In genomic region chr6:101150226-101150625, GRCh38 we compare ENCODE assay signal across 20 cellular contexts.
"Had no signal": no experiment of that assay in that cellular context is flagged by ENCODE, and none has a peak within 500 bp of the region (broad histone marks: within the 10 kb centered on the region; RNA-seq: fewer than 3 reads in every experiment).

No MANE protein-coding gene starts in this region.

- H3K4me1 ChIP-seq: esophagus squamous epithelium, right atrium auricular region, sigmoid colon, stomach had no signal

- H3K4me3 Mint-ChIP-seq: effector memory CD8-positive, alpha-beta T cell; naive thymus-derived CD4-positive, alpha-beta T cell; nephron progenitor cell had no signal

- H3K4me3 ChIP-seq: dorsolateral prefrontal cortex, esophagus squamous epithelium, hepatocyte, right atrium auricular region, sigmoid colon, skin epidermis, stomach had no signal

- H3K36me3 Mint-ChIP-seq: naive thymus-derived CD4-positive, alpha-beta T cell had no signal

- H3K9me3 Mint-ChIP-seq: effector memory CD8-positive, alpha-beta T cell had no signal

- H3K4me1 Mint-ChIP-seq: naive thymus-derived CD4-positive, alpha-beta T cell; nephron progenitor cell had no signal

- DNase-seq: cortex of kidney; effector memory CD8-positive, alpha-beta T cell; esophagus squamous epithelium; foreskin fibroblast; head of caudate nucleus; kidney glomerular epithelial cell; naive thymus-derived CD4-positive, alpha-beta T cell; nephron progenitor cell; posterior cingulate gyrus; sigmoid colon; stimulated activated CD4-positive, alpha-beta T cell treated with anti-CD3 and anti-CD28 coated beads, Interleukin-2, amount 100 ng/mL, for 24 hours; stimulated activated CD4-positive, alpha-beta T cell treated with anti-CD3 and anti-CD28 coated beads, Interleukin-4, amount 100 ng/mL, for 4 hours; stimulated activated naive CD4-positive, alpha-beta T cell; stomach; substantia nigra; trophoblast cell had no signal

- H3K27me3 ChIP-seq: dorsolateral prefrontal cortex, esophagus squamous epithelium, hepatocyte, right atrium auricular region, sigmoid colon, stomach had no signal

- H3K27me3 Mint-ChIP-seq: effector memory CD8-positive, alpha-beta T cell; naive thymus-derived CD4-positive, alpha-beta T cell had no signal

- H3K36me3 ChIP-seq: esophagus squamous epithelium, right atrium auricular region, sigmoid colon, stomach had no signal

- H3K79me2 ChIP-seq: hepatocyte had no signal

- H3K27ac Mint-ChIP-seq: effector memory CD8-positive, alpha-beta T cell; naive thymus-derived CD4-positive, alpha-beta T cell; nephron progenitor cell had no signal

- H2AFZ ChIP-seq: hepatocyte had no signal

- H3K27ac ChIP-seq: esophagus squamous epithelium, hepatocyte, right atrium auricular region, sigmoid colon, skin epidermis, stomach had no signal

- H3K9me3 ChIP-seq: esophagus squamous epithelium, right atrium auricular region, sigmoid colon, stomach had no signal

- H3K4me2 ChIP-seq: hepatocyte had no signal

- ATAC-seq: effector memory CD8-positive, alpha-beta T cell; naive thymus-derived CD4-positive, alpha-beta T cell had no signal
